Comparison of ENCODE assay signal across 27 cellular contexts in genomic region chr2:204428675-204429074, GRCh38.
"Had no signal": no experiment of that assay in that cellular context is flagged by ENCODE, and none has a peak within 500 bp of the region (broad histone marks: within the 10 kb centered on the region; RNA-seq: fewer than 3 reads in every experiment).

No MANE protein-coding gene starts in this region.

- H3K36me3 ChIP-seq: neural progenitor cell, ovary, right lobe of liver, spleen, stomach, thoracic aorta, thyroid gland, tibial nerve, upper lobe of left lung, vagina had no signal

- ATAC-seq: natural killer cell; psoas muscle; right cardiac atrium; right lobe of liver; stimulated activated naive B cell treated with anti-CD40 and anti-IgM and Interleukin-4, amounts not matched to agents 10 μg/mL and 1 μg/mL and 100 μg/mL, for 72 hours had no signal

- FAIRE-seq: urothelium cell line had no signal

- H3K4me3 ChIP-seq: neural progenitor cell, ovary, psoas muscle, right lobe of liver, skin epidermis, smooth muscle cell, spleen, stomach, thoracic aorta, thyroid gland, tibial nerve, upper lobe of left lung, vagina had no signal

- H3K27me3 ChIP-seq: neural progenitor cell, ovary, right lobe of liver, spleen, stomach, thyroid gland, tibial nerve, upper lobe of left lung, vagina had no signal

- H3K4me2 ChIP-seq: neural progenitor cell, smooth muscle cell had no signal

- H3K27ac ChIP-seq: neural progenitor cell, ovary, parathyroid adenoma, psoas muscle, right lobe of liver, skin epidermis, spleen, stomach, thoracic aorta, thyroid gland, tibial nerve, upper lobe of left lung, vagina had no signal

- H3K9me3 ChIP-seq: ovary, psoas muscle, right lobe of liver, thyroid gland, vagina had no signal

- DNase-seq: natural killer cell; occipital lobe; ovary; posterior cingulate gyrus; psoas muscle; right cardiac atrium; right lobe of liver; spleen; stimulated activated CD4-positive, alpha-beta T cell treated with anti-CD3 and anti-CD28 coated beads, Interleukin-12 subunit alpha, Interleukin-12 subunit beta, amount 100 ng/mL, for 4 hours; stimulated activated CD4-positive, alpha-beta T cell treated with anti-CD3 and anti-CD28 coated beads, Interleukin-1b, Interleukin-23, amount 100 ng/mL, for 48 hours; stimulated activated CD4-positive, alpha-beta T cell treated with anti-CD3 and anti-CD28 coated beads, Interleukin-4, amount 100 ng/mL, for 1 hour; stimulated activated CD4-positive, alpha-beta T cell treated with anti-CD3 and anti-CD28 coated beads, Interleukin-4, amount 100 ng/mL, for 4 hours; stimulated activated CD8-positive, alpha-beta memory T cell treated with anti-CD3 and anti-CD28 coated beads, Interleukin-4, amount 100 ng/mL, for 48 hours; stimulated activated naive B cell treated with anti-CD40 and anti-IgM and Interleukin-4, amounts not matched to agents 10 μg/mL and 1 μg/mL and 100 μg/mL, for 72 hours; stimulated activated naive CD4-positive, alpha-beta T cell treated with Interleukin-2 at 50 U/mL for 16 hours; stomach; thyroid gland; trophoblast cell; upper lobe of left lung had no signal

- H3K4me1 ChIP-seq: neural progenitor cell, parathyroid adenoma, psoas muscle, right lobe of liver, spleen, stomach, thyroid gland, tibial nerve, upper lobe of left lung, vagina had no signal
